In genomic region chr10:30043476-30044270, GRCh38 we compare ENCODE assay signal across 24 cellular contexts. TPM values are rescaled to one million over a fixed set of nuclear protein-coding genes. Genes with fewer than 3 reads are reported as not detected.
DNase-seq lines count a peak whose midpoint lies in the region; ATAC-seq, FAIRE-seq and TF ChIP-seq lines count a peak whose summit lies in the region.
"Had no signal": no experiment of that assay in that cellular context is flagged by ENCODE, and none has a peak within 500 bp of the region (broad histone marks: within the 10 kb centered on the region; RNA-seq: fewer than 3 reads in every experiment).

No MANE protein-coding gene starts in this region.

- WGBS in heart left ventricle, 4 donors, result 56 to 74% (median 57%) methylated on average over 5 of the region's 5 CpGs
- WGBS in H1 (ENCODE audit: extremely low coverage in 1 of 2, insufficient coverage in 1 of 2, insufficient read length in 1 of 2, insufficient replicate concordance in 2 of 2, low coverage in 1 of 2, low lambda C conversion rate in 2 of 2, missing lambda C conversion rate in 1 of 2), 2 experiments, result 79% methylated on average over 5 of the region's 5 CpGs; no CpG with 5 or more reads in 1 of the 2 experiments

- CTCF ChIA-PET in HEK293 (lab: Yijun Ruan, JAX), result no interaction called here
- CTCF ChIA-PET in H1 (lab: Charles Lee; ENCODE audit: partially characterized antibody), result interaction anchor here (0.8 to 4.6 kb wide), 3 partner anchors 9 to 16 kb away, joined by 3 to 19 read pairs (median 3); no protein-coding TSS in a partner anchor

- peaks cover 92% of the 10 kb centered on the region for H3K4me1 ChIP-seq in left ventricle myocardium inferior
- H3K4me1 ChIP-seq in heart left ventricle, result peaks cover 0 to 89% (median 55%) of the 10 kb centered on the region in 12 donors
- peaks cover 4% of the 10 kb centered on the region; the same call in 1 of the 2 replicates for H3K4me1 ChIP-seq in HEK293 (ENCODE audit: control insufficient read depth, insufficient read depth, low read length)
- peaks cover 0 to 5% (median 4%) of the 10 kb centered on the region in 4 experiments; a peak in 4 of 7 replicates for H3K4me1 ChIP-seq in H1 (replicated peaks in 1 of 4; ENCODE audit: control insufficient read depth in 3 of 4, insufficient read depth in 4 of 4, low read length in 3 of 4)
- H3K4me1 ChIP-seq in SJCRH30, result no peaks in the 10 kb centered on the region
- H3K4me1 ChIP-seq: A549, HAP-1 had no signal

- TF ChIP-seq EP300 in H1 (IDR thresholded peaks at IDR 0.05; ENCODE audit: borderline replicate concordance in 1 of 2, low read depth in 2 of 2, low read length in 2 of 2), result no peak

- TF ChIP-seq RAD21 in H1 (IDR thresholded peaks at IDR 0.05 in 1 of 2, conservative IDR thresholded peaks at IDR 0.05 in 1 of 2; ENCODE audit: low read depth in 2 of 2, low read length in 2 of 2), result no peak

- H2AFZ ChIP-seq in H1 (ENCODE audit: low read length), result no peak overlapping the region

- H2BK120ac ChIP-seq in H1 (replicated peaks; ENCODE audit: low read depth, low read length), result no peak overlapping the region

- H3K27ac ChIP-seq in left ventricle myocardium inferior (replicated peaks) (peak overlapping the region; percentile 83), heart left ventricle (peak overlapping the region in 6 of 12 donors; percentile 34 to 75 (median 68)), HEK293 (ENCODE audit: extremely low read depth, low read depth, low read length) (no peak overlapping the region), H1 (ENCODE audit: low read depth, low read length) (no peak overlapping the region), SJCRH30 (no peak overlapping the region)
- H3K27ac ChIP-seq: A549 had no signal

- no peak overlapping the region for H3K4ac ChIP-seq in H1 (replicated peaks; ENCODE audit: insufficient read length, low read depth, low read length)

- H3K18ac ChIP-seq in H1 (ENCODE audit: extremely low read depth, low read length), result no peak overlapping the region

- no peak overlapping the region for H2BK12ac ChIP-seq in H1 (ENCODE audit: low read depth, low read length)

- no peak for FAIRE-seq in H1 (lab: Jason Lieb, UNC)
- FAIRE-seq: A549, GM12878, RCC 7860 had no signal

- H3K4me2 ChIP-seq in H1 (ENCODE audit: insufficient read depth in 1 of 2, low read depth in 2 of 2, low read length in 2 of 2), result no peak overlapping the region
- H3K4me2 ChIP-seq: A549 had no signal

- H2BK5ac ChIP-seq in H1 (ENCODE audit: low read depth, low read length), result peak overlapping the region; percentile 0; the same call in 1 of the 2 replicates

- H2BK20ac ChIP-seq in H1 (ENCODE audit: low read length), result no peak overlapping the region

- POLR2A ChIA-PET in HEK293 (lab: Yijun Ruan, JAX) (no interaction called here), H1 (lab: Charles Lee; ENCODE audit: partially characterized antibody) (interaction anchor here (1.0 kb wide), 1 partner anchor 9 kb away, joined by 4 read pairs; no protein-coding TSS in a partner anchor)

- no peaks in the 10 kb centered on the region for H3K23me2 ChIP-seq in H1 (ENCODE audit: low read depth, low read length)

- H3K14ac ChIP-seq in H1 (ENCODE audit: insufficient read length), result no peak overlapping the region

- TF ChIP-seq CTCF in left ventricle myocardium inferior (IDR thresholded peaks at IDR 0.05; ENCODE audit: borderline replicate concordance) (no peak), heart left ventricle (IDR thresholded peaks at IDR 0.05) (no peak), HEK293 (tag by site-specific recombination; IDR thresholded peaks at IDR 0.05) (no peak), H1 (IDR thresholded peaks at IDR 0.05; ENCODE audit: control extremely low read depth in 1 of 3, insufficient read depth in 1 of 3, low read depth in 1 of 3, low read length in 3 of 3) (no peak)

- peaks cover 34% of the 10 kb centered on the region for H3K36me3 ChIP-seq in left ventricle myocardium inferior
- H3K36me3 ChIP-seq in heart left ventricle, result peaks cover 0 to 67% (median 22%) of the 10 kb centered on the region in 9 donors
- H3K36me3 ChIP-seq in HEK293 (ENCODE audit: control insufficient read depth in 2 of 2, insufficient read depth in 1 of 2, low read length in 2 of 2), result peaks cover 5 to 71% of the 10 kb centered on the region in 2 experiments
- no peaks in the 10 kb centered on the region for H3K36me3 ChIP-seq in H1 (ENCODE audit: control insufficient read depth in 2 of 4, insufficient read depth in 4 of 4, low read length in 3 of 4)
- no peaks in the 10 kb centered on the region for H3K36me3 ChIP-seq in SJCRH30
- H3K36me3 ChIP-seq: HAP-1 had no signal

- ATAC-seq in heart left ventricle (no peak), sciatic nerve (peak; percentile 11)
- ATAC-seq: A549, GM12878, Right ventricle myocardium inferior had no signal

- no peak overlapping the region for H4K8ac ChIP-seq in H1 (ENCODE audit: extremely low read depth, insufficient read depth, low read length)

- H4K5ac ChIP-seq in H1 (ENCODE audit: insufficient read length, low read depth, low read length), result no peak overlapping the region

- no peak for DNase-seq in left ventricle myocardium inferior
- DNase-seq in heart left ventricle, result no peak
- DNase-seq in H1 (ENCODE audit: low read depth in 1 of 2, low spot score in 2 of 2), result no peak
- no peak for DNase-seq in sciatic nerve (ENCODE audit: low spot score)
- DNase-seq in SJCRH30, result no peak
- DNase-seq in NCI-H1436 treated with DMSO at 0.1 percent for 48 hours (lab: John Stamatoyannopoulos, UW), result no peak
- DNase-seq in effector CD4-positive, alpha-beta T cell, result no peak
- DNase-seq: Caco-2; CD4-positive, alpha-beta memory T cell; DMS 273 treated with DMSO at 0.1 percent for 48 hours; DMS79 treated with DMSO at 0.1 percent for 48 hours; KBM-7; NCI-H1092; NCI-H1436; NCI-H2029 treated with DMSO at 0.1 percent for 48 hours; NCI-H446; NCI-H526; OCI-M1 had no signal

- H2AK5ac ChIP-seq in H1 (ENCODE audit: low read depth, low read length), result no peak overlapping the region; the same call in 1 of the 2 replicates

- no peak overlapping the region for H4K91ac ChIP-seq in H1 (replicated peaks; ENCODE audit: insufficient read length, low read length)

- no peak overlapping the region for H3K56ac ChIP-seq in H1 (replicated peaks; ENCODE audit: insufficient read length, low read depth, low read length)

- H3K23ac ChIP-seq in H1 (ENCODE audit: insufficient read length), result no peak overlapping the region

- peaks cover 75% of the 10 kb centered on the region for H3K27me3 ChIP-seq in left ventricle myocardium inferior (ENCODE audit: low read depth)
- H3K27me3 ChIP-seq in heart left ventricle, result peaks cover 0 to 53% (median 4%) of the 10 kb centered on the region in 9 donors
- H3K27me3 ChIP-seq in H1 (replicated peaks in 1 of 4; ENCODE audit: control insufficient read depth in 3 of 4, extremely low read depth in 1 of 4, insufficient read depth in 3 of 4, low read length in 3 of 4), result no peaks in the 10 kb centered on the region; a peak in 1 of 7 replicates
- peaks cover 3% of the 10 kb centered on the region; the same call in 1 of the 2 replicates for H3K27me3 ChIP-seq in SJCRH30

- no peak overlapping the region; a peak in 1 of 7 replicates for H3K9ac ChIP-seq in H1 (replicated peaks in 1 of 4; ENCODE audit: extremely low read depth in 1 of 4, low read depth in 3 of 4, low read length in 3 of 4)

- H3K4me3 ChIP-seq in left ventricle myocardium inferior (no peak overlapping the region), heart left ventricle (no peak overlapping the region), HEK293 (ENCODE audit: low read depth, low read length) (no peak overlapping the region), H1 (ENCODE audit: extremely low read depth in 1 of 4, insufficient read depth in 2 of 4, low read depth in 3 of 4, low read length in 4 of 4) (no peak overlapping the region), SJCRH30 (no peak overlapping the region)
- H3K4me3 ChIP-seq: A549, GM12878, HAP-1 had no signal

- H3K9me3 ChIP-seq in left ventricle myocardium inferior (replicated peaks) (no peaks in the 10 kb centered on the region), heart left ventricle (no peaks in the 10 kb centered on the region), HEK293 (ENCODE audit: control insufficient read depth, insufficient read depth, low read depth, low read length) (no peaks in the 10 kb centered on the region), H1 (ENCODE audit: insufficient read depth in 2 of 2, low read depth in 1 of 2, low read length in 1 of 2) (no peaks in the 10 kb centered on the region), SJCRH30 (replicated peaks) (no peaks in the 10 kb centered on the region)
- H3K9me3 ChIP-seq: A549, Caco-2, HAP-1 had no signal

- no peaks in the 10 kb centered on the region for H4K20me1 ChIP-seq in H1 (replicated peaks in 1 of 2; ENCODE audit: control insufficient read depth in 1 of 2, insufficient read depth in 2 of 2, low read length in 2 of 2)

- H2BK15ac ChIP-seq in H1 (ENCODE audit: low read length), result no peak overlapping the region

- TF ChIP-seq POLR2A in heart left ventricle (IDR thresholded peaks at IDR 0.05), result no peak
- no peak for TF ChIP-seq POLR2A in H1 (IDR thresholded peaks at IDR 0.05; ENCODE audit: control extremely low read depth in 1 of 2, low read depth in 2 of 2, low read length in 2 of 2)

- no peaks in the 10 kb centered on the region for H3K79me1 ChIP-seq in H1 (ENCODE audit: low read depth, low read length)

- intact Hi-C loops in left ventricle myocardium inferior (cut with micrococcal nuclease), result no loop called here
- intact Hi-C loops in heart left ventricle (cut with DNase I), result no loop called here
- intact Hi-C loops in sciatic nerve (cut with DNase I), result no loop called here

- H3K79me2 ChIP-seq in H1 (ENCODE audit: control insufficient read depth in 1 of 2, insufficient read depth in 2 of 2, low read length in 2 of 2), result no peaks in the 10 kb centered on the region

TF ChIP-seq in HEK293, 187 proteins besides CTCF, POLR2A, EP300 and RAD21 (continues in another document):
- TF ChIP-seq ZNF423 (tag by site-specific recombination; IDR thresholded peaks at IDR 0.05) (no peak), ZSCAN23 (tag by site-specific recombination; IDR thresholded peaks at IDR 0.05) (no peak)

TF ChIP-seq in H1, 55 proteins besides CTCF, POLR2A, EP300 and RAD21 (continues in another document):
- TF ChIP-seq GTF2F1 (IDR thresholded peaks at IDR 0.05; ENCODE audit: borderline replicate concordance, low read depth, low read length), result no peak
- no peak for TF ChIP-seq TEAD4 (IDR thresholded peaks at IDR 0.05; ENCODE audit: low read depth, low read length)

RNA-seq across cellular contexts. Expression of gene JCAD, which starts 15.7 kb away (rescaled TPM):
- total RNA-seq in left ventricle myocardium inferior, result 23.5 TPM
- 10 to 100 TPM; 10.4 to 51.7 (median 22.7) TPM for total RNA-seq in heart left ventricle
- 10 to 100 TPM; 10.4 to 10.5 TPM for polyA plus RNA-seq in heart left ventricle
- 2.9 and 5.2 TPM in 2 replicates for total RNA-seq in H1 (2021; fragmentation: NEBNext Ultra II Directional; extraction: Animal tissue kit (Norgen Biotek cat#: 25700))
- polyA plus RNA-seq in H1 (2011; rRNA removed), result 0.56 and 0.75 TPM in 2 replicates
- 1.0 TPM for polyA plus RNA-seq in H1 (2011; cell fraction: cytosol; rRNA removed)
- polyA plus RNA-seq in H1 (2011; cell fraction: nucleus; rRNA removed), result 0.93 TPM
- polyA plus RNA-seq in H1 (2012, experiment 1 of 2), result 1.6 to 2.3 TPM (median 1.7 TPM) in 4 replicates
- 0.31 TPM for polyA plus RNA-seq in H1 (2012, experiment 2 of 2)
- polyA plus RNA-seq in H1 (2013, experiment 1 of 2), result 1.1 TPM
- polyA plus RNA-seq in H1 (2013, experiment 2 of 2), result 1.3 TPM
- 2.3 and 2.6 TPM in 2 replicates for polyA minus RNA-seq in H1 (2011; rRNA and poly(A)+ RNA removed)
- polyA minus RNA-seq in H1 (2011; cell fraction: cytosol; rRNA and poly(A)+ RNA removed), result 1.9 TPM
- polyA minus RNA-seq in H1 (2011; cell fraction: nucleus; rRNA and poly(A)+ RNA removed), result 1.5 TPM
- total RNA-seq in sciatic nerve, result 83.5 TPM
- 0.05 and 0.08 TPM in 2 replicates for total RNA-seq in SJCRH30 (2014; rRNA removed; shearing (Covaris generic))
- total RNA-seq: CD4-positive, alpha-beta memory T cell had no signal
- polyA plus RNA-seq: CD4-positive, alpha-beta memory T cell; GM12878 had no signal
